ENCODE assay signal across 23 cellular contexts in genomic region chr14:100730530-100730929, GRCh38. TPM values are rescaled to one million over a fixed set of nuclear protein-coding genes. Genes with fewer than 3 reads are reported as not detected.
"Had no signal": no experiment of that assay in that cellular context is flagged by ENCODE, and none has a peak within 500 bp of the region (broad histone marks: within the 10 kb centered on the region; RNA-seq: fewer than 3 reads in every experiment).

No MANE protein-coding gene starts in this region.

- DNase-seq: effector memory CD4-positive, alpha-beta T cell; gastrocnemius medialis; heart right ventricle; islet precursor cell; left ventricle myocardium inferior; lower lobe of right lung; natural killer cell; occipital lobe; small intestine; stimulated activated CD4-positive, alpha-beta T cell treated with anti-CD3 and anti-CD28 coated beads, Interleukin-4, amount 100 ng/mL, for 24 hours; tibial artery; upper lobe of left lung; uterus had no signal

- H3K36me3 Mint-ChIP-seq: memory B cell; natural killer cell; stimulated activated memory B cell treated with anti-CD40 and anti-IgM and Interleukin-4, amounts not matched to agents 10 μg/mL and 1 μg/mL and 100 μg/mL, for 72 hours had no signal

- H3K9me3 ChIP-seq: esophagus muscularis mucosa, gastrocnemius medialis, heart right ventricle, left ventricle myocardium inferior, lower lobe of right lung, tibial artery, upper lobe of left lung, uterus had no signal

- H3K36me3 ChIP-seq: esophagus muscularis mucosa, gastrocnemius medialis, heart right ventricle, left ventricle myocardium inferior, lower lobe of right lung, tibial artery, upper lobe of left lung, uterus had no signal

- H3K27ac Mint-ChIP-seq: memory B cell; mesothelial cell of epicardium; natural killer cell; stimulated activated memory B cell treated with anti-CD40 and anti-IgM and Interleukin-4, amounts not matched to agents 10 μg/mL and 1 μg/mL and 100 μg/mL, for 72 hours; stimulated activated naive CD8-positive, alpha-beta T cell treated with anti-CD3 and anti-CD28 coated beads, Interleukin-15, Interleukin-2, amounts not matched to agents 100 ng/mL and 50 ng/mL, for 24 hours had no signal

- H3K4me3 Mint-ChIP-seq: memory B cell; natural killer cell; neural crest cell; stimulated activated memory B cell treated with anti-CD40 and anti-IgM and Interleukin-4, amounts not matched to agents 10 μg/mL and 1 μg/mL and 100 μg/mL, for 72 hours; stimulated activated naive CD8-positive, alpha-beta T cell treated with anti-CD3 and anti-CD28 coated beads, Interleukin-15, Interleukin-2, amounts not matched to agents 100 ng/mL and 50 ng/mL, for 24 hours had no signal

- H3K4me3 ChIP-seq: esophagus muscularis mucosa, gastrocnemius medialis, heart right ventricle, left ventricle myocardium inferior, lower lobe of right lung, tibial artery, upper lobe of left lung, uterus had no signal

- H3K27ac ChIP-seq: epithelial cell of prostate, esophagus muscularis mucosa, gastrocnemius medialis, heart right ventricle, left ventricle myocardium inferior, lower lobe of right lung, tibial artery, upper lobe of left lung, uterus had no signal

- H3K4me1 ChIP-seq: gastrocnemius medialis, heart right ventricle, left ventricle myocardium inferior, lower lobe of right lung, tibial artery, uterus had no signal

- FAIRE-seq: small intestine had no signal

- H3K4me1 Mint-ChIP-seq: memory B cell; natural killer cell; stimulated activated memory B cell treated with anti-CD40 and anti-IgM and Interleukin-4, amounts not matched to agents 10 μg/mL and 1 μg/mL and 100 μg/mL, for 72 hours had no signal

- H3K9me3 Mint-ChIP-seq: mesothelial cell of epicardium; natural killer cell; neural crest cell; stimulated activated naive CD8-positive, alpha-beta T cell treated with anti-CD3 and anti-CD28 coated beads, Interleukin-15, Interleukin-2, amounts not matched to agents 100 ng/mL and 50 ng/mL, for 24 hours had no signal

RNA-seq across cellular contexts. Expression of gene DLK1, which starts 3.8 kb away (rescaled TPM):
- total RNA-seq: fibroblast of villous mesenchyme, lower lobe of right lung, myocyte, natural killer cell, pulmonary artery endothelial cell had no signal
